20 cellular contexts compared by ENCODE assay signal in genomic region chr16:71408536-71408935, GRCh38. TPM values are rescaled to one million over a fixed set of nuclear protein-coding genes. Genes with fewer than 3 reads are reported as not detected.
DNase-seq lines count a peak whose midpoint lies in the region; ATAC-seq lines count a peak whose summit lies in the region.
"Had no signal": no experiment of that assay in that cellular context is flagged by ENCODE, and none has a peak within 500 bp of the region (broad histone marks: within the 10 kb centered on the region; RNA-seq: fewer than 3 reads in every experiment).

No MANE protein-coding gene starts in this region.

- no peak overlapping the region for H3K4me3 Mint-ChIP-seq in activated T-helper 17 cell treated with anti-CD3 and anti-CD28 coated beads, Interleukin-2, amount 50 U/mL, for 72 hours
- H3K4me3 Mint-ChIP-seq: CD14-positive monocyte, GM23338 had no signal

- H4K8ac ChIP-seq in mesendoderm (ENCODE audit: low read depth, low read length) (no peak overlapping the region), mesenchymal stem cell (ENCODE audit: low read length) (no peak overlapping the region)

- no peak overlapping the region for H3K23ac ChIP-seq in mesendoderm (ENCODE audit: low read length)
- no peak overlapping the region for H3K23ac ChIP-seq in mesenchymal stem cell (ENCODE audit: low read length in 2 of 2)

- no peak overlapping the region for H4K91ac ChIP-seq in mesenchymal stem cell (ENCODE audit: low read length)

- ATAC-seq in activated T-helper 17 cell treated with anti-CD3 and anti-CD28 coated beads, Interleukin-2, amount 50 U/mL, for 72 hours (replicated peaks): no peak
- no peak for ATAC-seq in GM19467 (IDR thresholded peaks at IDR 0.05; ENCODE audit: unreplicated experiment)
- ATAC-seq: GM12878, GM23338, K562 had no signal

- no peaks in the 10 kb centered on the region for H3K36me3 Mint-ChIP-seq in activated T-helper 17 cell treated with anti-CD3 and anti-CD28 coated beads, Interleukin-2, amount 50 U/mL, for 72 hours (ENCODE audit: low read depth)
- H3K36me3 Mint-ChIP-seq: CD14-positive monocyte had no signal

- H3K27ac Mint-ChIP-seq in activated T-helper 17 cell treated with anti-CD3 and anti-CD28 coated beads, Interleukin-2, amount 50 U/mL, for 72 hours: peak overlapping the region; percentile 3
- H3K27ac Mint-ChIP-seq: GM23338 had no signal

- H3K4me3 ChIP-seq in HUES6 (ENCODE audit: low read depth, low read length) (no peak overlapping the region), mesendoderm (ENCODE audit: low read length) (no peak overlapping the region), mesenchymal stem cell (ENCODE audit: insufficient read depth in 1 of 2, low read depth in 1 of 2, low read length in 2 of 2) (no peak overlapping the region)
- H3K4me3 ChIP-seq: GM12878, GM23338, K562 had no signal

- no peak overlapping the region for H4K5ac ChIP-seq in mesendoderm (ENCODE audit: low read length)

- H2AK5ac ChIP-seq in mesendoderm (ENCODE audit: low read length) (no peak overlapping the region), mesenchymal stem cell (ENCODE audit: low read length, severe bottlenecking) (no peak overlapping the region)

- no peaks in the 10 kb centered on the region for H3K9me3 Mint-ChIP-seq in activated T-helper 17 cell treated with anti-CD3 and anti-CD28 coated beads, Interleukin-2, amount 50 U/mL, for 72 hours

- no peak overlapping the region; the same call in 1 of the 2 replicates for H3K27ac ChIP-seq in HUES6 (ENCODE audit: low read depth, low read length)
- H3K27ac ChIP-seq in mesendoderm (ENCODE audit: low read depth, low read length): peak overlapping the region; percentile 53
- no peak overlapping the region for H3K27ac ChIP-seq in mesenchymal stem cell (ENCODE audit: low read length, poor library complexity, severe bottlenecking)
- H3K27ac ChIP-seq: HL-60 had no signal

- H3K4me2 ChIP-seq in mesendoderm (ENCODE audit: low read length) (no peak overlapping the region), mesenchymal stem cell (ENCODE audit: low read length, poor library complexity, severe bottlenecking) (no peak overlapping the region)
- H3K4me2 ChIP-seq: GM23338 had no signal

- peaks cover 5% of the 10 kb centered on the region; the same call in 1 of the 2 replicates for H3K4me1 ChIP-seq in HUES6 (ENCODE audit: control insufficient read depth, insufficient read depth, low read length)
- H3K4me1 ChIP-seq in mesendoderm (ENCODE audit: control insufficient read depth, low read depth, low read length): peaks cover 3% of the 10 kb centered on the region
- H3K4me1 ChIP-seq in mesenchymal stem cell (ENCODE audit: control insufficient read depth, insufficient read depth, low read depth, low read length): peaks cover 6% of the 10 kb centered on the region
- H3K4me1 ChIP-seq: BE2C had no signal

- no peak overlapping the region for H3K14ac ChIP-seq in mesenchymal stem cell (ENCODE audit: low read length in 2 of 2)

- H3K9me3 ChIP-seq in HUES6 (ENCODE audit: control insufficient read depth, insufficient read depth, low read depth, low read length) (peaks cover 16% of the 10 kb centered on the region), mesenchymal stem cell (ENCODE audit: control insufficient read depth, low read length) (peaks cover 6% of the 10 kb centered on the region)
- H3K9me3 ChIP-seq: BE2C had no signal

- H2BK15ac ChIP-seq in mesendoderm (replicated peaks; ENCODE audit: low read depth) (no peak overlapping the region), mesenchymal stem cell (ENCODE audit: low read depth, poor library complexity, severe bottlenecking) (no peak overlapping the region)

- H3K36me3 ChIP-seq in HUES6 (ENCODE audit: control insufficient read depth, insufficient read depth, low read length) (no peaks in the 10 kb centered on the region), mesendoderm (ENCODE audit: control insufficient read depth, insufficient read depth, low read length) (no peaks in the 10 kb centered on the region), mesenchymal stem cell (ENCODE audit: control insufficient read depth in 1 of 2, insufficient read depth in 2 of 2, low read depth in 1 of 2, low read length in 2 of 2) (no peaks in the 10 kb centered on the region)
- H3K36me3 ChIP-seq: BE2C had no signal

- H3K27me3 ChIP-seq in HUES6 (ENCODE audit: control insufficient read depth, insufficient read depth, low read length): peaks cover 4% of the 10 kb centered on the region; the same call in 1 of the 2 replicates
- no peaks in the 10 kb centered on the region for H3K27me3 ChIP-seq in mesendoderm (ENCODE audit: insufficient read depth, low read length, poor library complexity)
- peaks cover 6 to 84% of the 10 kb centered on the region in 2 experiments for H3K27me3 ChIP-seq in mesenchymal stem cell (ENCODE audit: control insufficient read depth in 1 of 2, insufficient read depth in 1 of 2, low read length in 2 of 2)

- no peak overlapping the region for H2BK120ac ChIP-seq in mesendoderm (ENCODE audit: low read depth, low read length)
- H2BK120ac ChIP-seq in mesenchymal stem cell (ENCODE audit: low read depth, low read length): no peak overlapping the region

- H3K4ac ChIP-seq in mesendoderm (ENCODE audit: low read depth, low read length) (no peak overlapping the region), mesenchymal stem cell (ENCODE audit: low read depth in 1 of 2, low read length in 2 of 2) (no peak overlapping the region)

- H3K9ac ChIP-seq in HUES6 (ENCODE audit: low read length): peak overlapping the region; percentile 13
- H3K9ac ChIP-seq in mesendoderm (ENCODE audit: low read length): no peak overlapping the region
- no peak overlapping the region for H3K9ac ChIP-seq in mesenchymal stem cell (ENCODE audit: low read length)

- WGBS in mesendoderm (ENCODE audit: extremely low coverage, insufficient coverage, low lambda C conversion rate): no CpG with 5 or more reads among the region's 3 CpGs
- 54% methylated on average over 2 of the region's 3 CpGs for WGBS in mesenchymal stem cell

- H3K18ac ChIP-seq in mesendoderm (ENCODE audit: low read length) (peak overlapping the region; percentile 6), mesenchymal stem cell (ENCODE audit: low read depth in 1 of 2, low read length in 2 of 2) (no peak overlapping the region)

- no peak overlapping the region for H3K56ac ChIP-seq in mesendoderm (ENCODE audit: low read length)

- H2BK5ac ChIP-seq in mesendoderm (ENCODE audit: low read length) (no peak overlapping the region), mesenchymal stem cell (ENCODE audit: low read depth, low read length, poor library complexity, severe bottlenecking) (no peak overlapping the region)

- H3K27me3 Mint-ChIP-seq in activated T-helper 17 cell treated with anti-CD3 and anti-CD28 coated beads, Interleukin-2, amount 50 U/mL, for 72 hours: peaks cover 23% of the 10 kb centered on the region

- H2BK12ac ChIP-seq in mesenchymal stem cell (ENCODE audit: low read length in 2 of 2): no peak overlapping the region

- H3K4me1 Mint-ChIP-seq in activated T-helper 17 cell treated with anti-CD3 and anti-CD28 coated beads, Interleukin-2, amount 50 U/mL, for 72 hours: no peaks in the 10 kb centered on the region

- no peak overlapping the region for H2AFZ ChIP-seq in mesenchymal stem cell (ENCODE audit: low read depth, low read length)
- H2AFZ ChIP-seq: GM23338 had no signal

- no peaks in the 10 kb centered on the region for H3K79me2 ChIP-seq in mesendoderm (ENCODE audit: control insufficient read depth, insufficient read depth, low read length)

- DNase-seq in mesendoderm: no peak
- DNase-seq in inferior parietal cortex (ENCODE audit: extremely low spot score): no peak
- DNase-seq in ureter (ENCODE audit: low spot score): no peak
- no peak for DNase-seq in mesenchymal stem cell
- DNase-seq: ACHN; BE2C; Calu3; CD4-positive, alpha-beta memory T cell; DMS79 treated with DMSO at 0.1 percent for 48 hours; HCEC 1CT; IMR-90 had no signal

- H3K79me1 ChIP-seq in mesendoderm (ENCODE audit: low read length) (no peaks in the 10 kb centered on the region), mesenchymal stem cell (replicated peaks; ENCODE audit: low read length, poor library complexity, severe bottlenecking) (no peaks in the 10 kb centered on the region)

RNA-seq across cellular contexts. Expression of gene TLE7, which starts 33.3 kb away (rescaled TPM):
- total RNA-seq in activated T-helper 17 cell treated with anti-CD3 and anti-CD28 coated beads, Interleukin-2, amount 50 U/mL, for 72 hours: not detected
- not detected for polyA plus RNA-seq in mesendoderm (2013, experiment 1 of 2)
- polyA plus RNA-seq in mesendoderm (2013, experiment 2 of 2): not detected
- total RNA-seq in ureter: not detected
- not detected for polyA plus RNA-seq in mesenchymal stem cell (2013, experiment 1 of 2)
- polyA plus RNA-seq in mesenchymal stem cell (2013, experiment 2 of 2): not detected
- total RNA-seq: Calu3; CD4-positive, alpha-beta memory T cell; GM12878; HT1080; IMR-90; K562 had no signal
- polyA plus RNA-seq: CD14-positive monocyte; CD4-positive, alpha-beta memory T cell; GM12878; IMR-90; K562 had no signal

RNA-seq across cellular contexts. Expression of gene CALB2, which starts 50.0 kb away (rescaled TPM):
- not detected for total RNA-seq in activated T-helper 17 cell treated with anti-CD3 and anti-CD28 coated beads, Interleukin-2, amount 50 U/mL, for 72 hours
- 0.44 TPM for polyA plus RNA-seq in mesendoderm (2013, experiment 1 of 2)
- 0.62 TPM for polyA plus RNA-seq in mesendoderm (2013, experiment 2 of 2)
- total RNA-seq in ureter: 0.89 TPM
- 0.52 TPM for polyA plus RNA-seq in mesenchymal stem cell (2013, experiment 1 of 2)
- polyA plus RNA-seq in mesenchymal stem cell (2013, experiment 2 of 2): 0.86 TPM
- total RNA-seq: CD4-positive, alpha-beta memory T cell; GM12878; K562 had no signal
- polyA plus RNA-seq: CD14-positive monocyte; CD4-positive, alpha-beta memory T cell; GM12878; K562 had no signal

RNA-seq across cellular contexts. Expression of gene ZNF23, which starts 53.5 kb away (rescaled TPM):
- total RNA-seq in activated T-helper 17 cell treated with anti-CD3 and anti-CD28 coated beads, Interleukin-2, amount 50 U/mL, for 72 hours: 1 to 10 TPM; 6.8 to 9.3 TPM
- polyA plus RNA-seq in mesendoderm (2013, experiment 1 of 2): 8.1 TPM
- polyA plus RNA-seq in mesendoderm (2013, experiment 2 of 2): 7.3 TPM
- total RNA-seq in ureter: 11.6 TPM
- 6.0 TPM for polyA plus RNA-seq in mesenchymal stem cell (2013, experiment 1 of 2)
- polyA plus RNA-seq in mesenchymal stem cell (2013, experiment 2 of 2): 6.4 TPM
